Comparison of ENCODE assay signal across 9 cellular contexts in the genomic region with DNA sequence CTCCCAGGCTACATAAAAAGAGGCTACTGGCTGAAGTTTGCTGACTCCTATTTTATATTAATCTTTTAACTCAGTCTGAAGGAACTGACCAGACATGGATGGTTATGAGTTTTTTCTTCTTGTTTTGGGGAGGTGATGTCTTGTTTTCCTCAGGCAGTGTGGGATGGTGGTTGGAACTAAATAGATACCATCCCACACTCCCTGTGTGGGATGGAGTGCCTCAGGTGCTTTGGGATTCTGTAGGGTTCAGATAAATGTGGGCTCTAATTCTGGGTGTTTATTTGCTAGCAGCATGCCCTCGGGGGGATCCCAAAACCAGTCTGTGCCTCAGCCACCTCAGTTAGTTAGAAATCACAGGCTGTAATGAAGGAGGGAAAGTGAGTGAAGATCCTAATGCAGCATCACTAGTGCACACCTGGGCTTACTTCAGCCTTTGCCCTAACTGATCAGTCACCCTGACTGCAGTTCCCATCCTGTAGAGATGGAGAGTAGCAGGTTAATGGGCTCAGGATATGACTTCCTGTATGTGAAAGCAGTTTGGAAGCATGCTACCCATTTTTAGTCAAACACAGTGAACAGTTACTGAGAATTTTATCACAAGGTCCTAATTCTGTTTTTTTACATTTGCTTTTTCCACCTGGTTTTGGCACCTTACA.
DNase-seq lines count a peak whose midpoint lies in the region; ATAC-seq and TF ChIP-seq lines count a peak whose summit lies in the region.
"Had no signal": no experiment of that assay in that cellular context is flagged by ENCODE, and none has a peak within 500 bp of the region (broad histone marks: within the 10 kb centered on the region; RNA-seq: fewer than 3 reads in every experiment).

No MANE protein-coding gene starts in this region.

- intact Hi-C loops in Calu3 (cut with micrococcal nuclease; ENCODE audit: unreplicated experiment) (no loop called here), activated B cell treated with CpG ODN at 0.5 μM for 24 hours (cut with micrococcal nuclease) (loop anchor here (1.0 to 2.0 kb wide), 2 partner anchors 19 to 30 kb away; no protein-coding TSS in a partner anchor), lower lobe of right lung (cut with DNase I) (no loop called here)

- H3K9me3 ChIP-seq in lower lobe of right lung: no peaks in the 10 kb centered on the region

- CTCF ChIA-PET in Calu3 (lab: Charles Lee) (no interaction called here), activated B cell treated with CpG ODN at 0.5 μM for 24 hours (lab: Charles Lee) (no interaction called here)

- no peak overlapping the region for H3K4me3 ChIP-seq in lower lobe of right lung

- H3K27ac ChIP-seq in lower lobe of right lung: peak overlapping the region; percentile 8

- H3K36me3 Mint-ChIP-seq in Calu3 (ENCODE audit: insufficient read depth, unreplicated experiment) (peaks cover 67% of the 10 kb centered on the region), activated B cell treated with CpG ODN at 0.5 μM for 24 hours (ENCODE audit: low read depth) (peaks cover 5% of the 10 kb centered on the region), mesothelial cell of epicardium (no peaks in the 10 kb centered on the region)

- peaks cover 73% of the 10 kb centered on the region for H3K4me1 Mint-ChIP-seq in Calu3 (ENCODE audit: low read depth, unreplicated experiment)
- peaks cover 96% of the 10 kb centered on the region for H3K4me1 Mint-ChIP-seq in activated B cell treated with CpG ODN at 0.5 μM for 24 hours
- peaks cover 65% of the 10 kb centered on the region for H3K4me1 Mint-ChIP-seq in mesothelial cell of epicardium

- POLR2A ChIA-PET in activated B cell treated with CpG ODN at 0.5 μM for 24 hours (lab: Charles Lee): interaction anchor here (1.5 to 9.9 kb wide), 5 partner anchors 8 to 30 kb away, joined by 3 to 58 read pairs (median 21); no protein-coding TSS in a partner anchor

- H3K36me3 ChIP-seq in lower lobe of right lung: peaks cover 6% of the 10 kb centered on the region

- no peaks in the 10 kb centered on the region for H3K27me3 ChIP-seq in lower lobe of right lung (ENCODE audit: low read depth)

- H3K9me3 Mint-ChIP-seq in Calu3 (ENCODE audit: low read depth, unreplicated experiment) (no peaks in the 10 kb centered on the region), activated B cell treated with CpG ODN at 0.5 μM for 24 hours (no peaks in the 10 kb centered on the region), mesothelial cell of epicardium (no peaks in the 10 kb centered on the region)

- in situ Hi-C loops in G401 (cut with HindIII; ENCODE audit: low sequenced_read_pairs): no loop called here

- H3K4me3 Mint-ChIP-seq in Calu3 (ENCODE audit: low read depth, unreplicated experiment) (peak overlapping the region; percentile 31), activated B cell treated with CpG ODN at 0.5 μM for 24 hours (no peak overlapping the region), mesothelial cell of epicardium (no peak overlapping the region)

- ATAC-seq in GM19467 (IDR thresholded peaks at IDR 0.05; ENCODE audit: unreplicated experiment): peak; percentile 38
- no peak for ATAC-seq in activated B cell treated with CpG ODN at 0.5 μM for 24 hours (ENCODE audit: low read depth)
- ATAC-seq in lower lobe of right lung: no peak
- no peak for ATAC-seq in HG02840 (IDR thresholded peaks at IDR 0.05; ENCODE audit: low FRiP score, unreplicated experiment)
- ATAC-seq: SK-N-SH treated with all-trans-retinoic acid at 6 μM for 48 hours had no signal

- TF ChIP-seq CTCF in Calu3 (IDR thresholded peaks at IDR 0.05; ENCODE audit: unreplicated experiment): no peak
- no peak for TF ChIP-seq CTCF in activated B cell treated with CpG ODN at 0.5 μM for 24 hours (IDR thresholded peaks at IDR 0.05)
- TF ChIP-seq CTCF in lower lobe of right lung (IDR thresholded peaks at IDR 0.05): no peak
- TF ChIP-seq CTCF in mesothelial cell of epicardium (IDR thresholded peaks at IDR 0.05; ENCODE audit: unreplicated experiment): no peak

- no TSS peak for BruUV-seq in Calu3 (replicated peaks; lab: Mats Ljungman, UMichigan)

- H3K4me1 ChIP-seq in lower lobe of right lung: peaks cover 74% of the 10 kb centered on the region

- H3K27ac Mint-ChIP-seq in Calu3 (ENCODE audit: unreplicated experiment) (peak overlapping the region; percentile 66), activated B cell treated with CpG ODN at 0.5 μM for 24 hours (peak overlapping the region; percentile 82), mesothelial cell of epicardium (no peak overlapping the region)

- DNase-seq in Calu3: no peak
- DNase-seq in activated B cell treated with CpG ODN at 0.5 μM for 24 hours: no peak
- no peak for DNase-seq in lower lobe of right lung
- DNase-seq in G401 (ENCODE audit: low spot score): no peak
- DNase-seq in glomerular visceral epithelial cell (ENCODE audit: extremely low spot score): no peak
- no peak for DNase-seq in mesothelial cell of epicardium (ENCODE audit: low spot score in 2 of 2, unreplicated experiment in 2 of 2)

- H3K27me3 Mint-ChIP-seq in Calu3 (ENCODE audit: unreplicated experiment) (no peaks in the 10 kb centered on the region), activated B cell treated with CpG ODN at 0.5 μM for 24 hours (no peaks in the 10 kb centered on the region), mesothelial cell of epicardium (ENCODE audit: low read depth) (no peaks in the 10 kb centered on the region)
